ENCODE assay signal across 14 cellular contexts in the genomic region with DNA sequence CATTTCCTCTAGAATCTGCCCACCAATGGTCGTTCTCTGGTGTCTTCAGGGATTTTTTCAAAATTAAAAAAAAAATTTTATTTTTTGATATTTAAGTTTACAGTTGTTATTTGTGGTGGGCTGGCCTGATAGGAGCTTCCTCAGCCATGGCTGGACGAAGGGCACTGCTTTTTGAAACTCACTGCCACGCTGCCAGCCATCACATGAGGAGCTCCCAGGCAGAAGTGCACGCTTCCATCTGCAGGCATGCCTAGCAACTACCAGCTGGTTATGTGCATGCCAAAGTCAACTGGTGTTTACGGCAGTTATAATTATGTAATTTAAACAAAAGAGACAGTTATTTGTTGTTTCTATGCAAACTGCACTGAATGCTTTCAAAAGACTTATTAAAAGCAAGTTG.
DNase-seq lines count a peak whose midpoint lies in the region; ATAC-seq and TF ChIP-seq lines count a peak whose summit lies in the region.
"Had no signal": no experiment of that assay in that cellular context is flagged by ENCODE, and none has a peak within 500 bp of the region (broad histone marks: within the 10 kb centered on the region; RNA-seq: fewer than 3 reads in every experiment).

No MANE protein-coding gene starts in this region.

- intact Hi-C loops in activated CD8-positive, alpha-beta T cell treated with anti-CD3 and anti-CD28 coated beads for 36 hours (cut with micrococcal nuclease): no loop called here
- intact Hi-C loops in natural killer cell (cut with micrococcal nuclease): no loop called here

- peaks cover 87% of the 10 kb centered on the region for H3K4me1 Mint-ChIP-seq in activated CD8-positive, alpha-beta T cell treated with anti-CD3 and anti-CD28 coated beads for 36 hours (ENCODE audit: low read depth)
- H3K4me1 Mint-ChIP-seq in activated CD8-positive, alpha-beta T cell treated with anti-CD3 and anti-CD28 coated beads, Interleukin-2, amount 10 ng/mL, durations not matched to agents 7 days and 5 days (ENCODE audit: low read depth): peaks cover 82% of the 10 kb centered on the region
- H3K4me1 Mint-ChIP-seq in natural killer cell treated with Interleukin-12 subunit alpha and Interleukin-12 subunit beta and Interleukin-15 and Interleukin-18, amount 100 ng/mL, for 72 hours (ENCODE audit: low read depth in 2 of 2): peaks cover 46 to 66% of the 10 kb centered on the region in 2 donors
- peaks cover 57 to 59% of the 10 kb centered on the region in 2 donors for H3K4me1 Mint-ChIP-seq in natural killer cell
- peaks cover 89% of the 10 kb centered on the region for H3K4me1 Mint-ChIP-seq in activated naive CD8-positive, alpha-beta T cell (ENCODE audit: low read depth)

- peak overlapping the region; percentile 96 for H3K27ac Mint-ChIP-seq in activated CD8-positive, alpha-beta T cell treated with anti-CD3 and anti-CD28 coated beads for 36 hours
- no peak overlapping the region for H3K27ac Mint-ChIP-seq in activated CD8-positive, alpha-beta T cell treated with anti-CD3 and anti-CD28 coated beads, Interleukin-2, amount 10 ng/mL, durations not matched to agents 7 days and 5 days
- H3K27ac Mint-ChIP-seq in natural killer cell treated with Interleukin-12 subunit alpha and Interleukin-12 subunit beta and Interleukin-15 and Interleukin-18, amount 100 ng/mL, for 72 hours: peak overlapping the region; percentile 97 to 99
- H3K27ac Mint-ChIP-seq in natural killer cell: no peak overlapping the region
- peak overlapping the region; percentile 99 for H3K27ac Mint-ChIP-seq in activated naive CD8-positive, alpha-beta T cell

- DNase-seq in activated CD8-positive, alpha-beta T cell treated with anti-CD3 and anti-CD28 coated beads for 36 hours: no peak
- no peak for DNase-seq in activated CD8-positive, alpha-beta T cell treated with anti-CD3 and anti-CD28 coated beads, Interleukin-2, amount 10 ng/mL, durations not matched to agents 7 days and 5 days
- DNase-seq in natural killer cell treated with Interleukin-12 subunit alpha and Interleukin-12 subunit beta and Interleukin-15 and Interleukin-18, amount 100 ng/mL, for 72 hours (ENCODE audit: low spot score): no peak
- DNase-seq in natural killer cell (no peak), SIG-M5 treated with dmso at 0.1 percent for 504 hours (lab: John Stamatoyannopoulos, UW; ENCODE audit: unreplicated experiment) (no peak)
- DNase-seq: DMS79, GOT3, NCI-H187, NCI-H345, NCI-H524 treated with DMSO at 0.1 percent for 48 hours had no signal

- H3K36me3 Mint-ChIP-seq in activated CD8-positive, alpha-beta T cell treated with anti-CD3 and anti-CD28 coated beads for 36 hours (ENCODE audit: low read depth): peaks cover 37% of the 10 kb centered on the region
- peaks cover 36% of the 10 kb centered on the region for H3K36me3 Mint-ChIP-seq in activated CD8-positive, alpha-beta T cell treated with anti-CD3 and anti-CD28 coated beads, Interleukin-2, amount 10 ng/mL, durations not matched to agents 7 days and 5 days (ENCODE audit: low read depth)
- peaks cover 13% of the 10 kb centered on the region for H3K36me3 Mint-ChIP-seq in natural killer cell treated with Interleukin-12 subunit alpha and Interleukin-12 subunit beta and Interleukin-15 and Interleukin-18, amount 100 ng/mL, for 72 hours
- H3K36me3 Mint-ChIP-seq in natural killer cell: no peaks in the 10 kb centered on the region
- H3K36me3 Mint-ChIP-seq in activated naive CD8-positive, alpha-beta T cell: peaks cover 24% of the 10 kb centered on the region

- POLR2A ChIA-PET in activated CD8-positive, alpha-beta T cell treated with anti-CD3 and anti-CD28 coated beads for 36 hours (lab: Charles Lee): interaction anchor here (0.8 to 29.9 kb wide), 5 partner anchors 10 to 94 kb away, joined by 3 to 853 read pairs (median 4); partner anchors contain the start of gene IRF4
- POLR2A ChIA-PET in activated CD8-positive, alpha-beta T cell treated with anti-CD3 and anti-CD28 coated beads, Interleukin-2, amount 10 ng/mL, durations not matched to agents 7 days and 5 days (lab: Charles Lee): interaction anchor here (1.2 to 3.2 kb wide), 3 partner anchors 94 to 104 kb away, joined by 3 to 9 read pairs (median 8); partner anchors contain the start of gene IRF4

- peaks cover 10% of the 10 kb centered on the region for H3K9me3 Mint-ChIP-seq in activated CD8-positive, alpha-beta T cell treated with anti-CD3 and anti-CD28 coated beads for 36 hours
- H3K9me3 Mint-ChIP-seq in activated CD8-positive, alpha-beta T cell treated with anti-CD3 and anti-CD28 coated beads, Interleukin-2, amount 10 ng/mL, durations not matched to agents 7 days and 5 days (ENCODE audit: insufficient read depth): no peaks in the 10 kb centered on the region
- H3K9me3 Mint-ChIP-seq in natural killer cell treated with Interleukin-12 subunit alpha and Interleukin-12 subunit beta and Interleukin-15 and Interleukin-18, amount 100 ng/mL, for 72 hours: no peaks in the 10 kb centered on the region
- H3K9me3 Mint-ChIP-seq in natural killer cell: no peaks in the 10 kb centered on the region
- H3K9me3 Mint-ChIP-seq in activated naive CD8-positive, alpha-beta T cell (ENCODE audit: low read depth): no peaks in the 10 kb centered on the region

- peak overlapping the region; percentile 73 for H3K4me3 Mint-ChIP-seq in activated CD8-positive, alpha-beta T cell treated with anti-CD3 and anti-CD28 coated beads for 36 hours
- H3K4me3 Mint-ChIP-seq in activated CD8-positive, alpha-beta T cell treated with anti-CD3 and anti-CD28 coated beads, Interleukin-2, amount 10 ng/mL, durations not matched to agents 7 days and 5 days: no peak overlapping the region
- H3K4me3 Mint-ChIP-seq in natural killer cell treated with Interleukin-12 subunit alpha and Interleukin-12 subunit beta and Interleukin-15 and Interleukin-18, amount 100 ng/mL, for 72 hours: peak overlapping the region; percentile 58
- no peak overlapping the region for H3K4me3 Mint-ChIP-seq in natural killer cell
- peak overlapping the region; percentile 87 for H3K4me3 Mint-ChIP-seq in activated naive CD8-positive, alpha-beta T cell

- ATAC-seq in activated CD8-positive, alpha-beta T cell treated with anti-CD3 and anti-CD28 coated beads for 36 hours: no peak
- no peak for ATAC-seq in activated CD8-positive, alpha-beta T cell treated with anti-CD3 and anti-CD28 coated beads, Interleukin-2, amount 10 ng/mL, durations not matched to agents 7 days and 5 days
- ATAC-seq in natural killer cell treated with Interleukin-12 subunit alpha and Interleukin-12 subunit beta and Interleukin-15 and Interleukin-18, amount 100 ng/mL, for 72 hours: no peak
- no peak for ATAC-seq in natural killer cell
- no peak for ATAC-seq in GM21390 (IDR thresholded peaks at IDR 0.05; ENCODE audit: unreplicated experiment)
- ATAC-seq: HCT116, Panc1 had no signal

- no peak for TF ChIP-seq CTCF in activated CD8-positive, alpha-beta T cell treated with anti-CD3 and anti-CD28 coated beads for 36 hours (IDR thresholded peaks at IDR 0.05)
- no peak for TF ChIP-seq CTCF in natural killer cell (IDR thresholded peaks at IDR 0.05)

- CTCF ChIA-PET in activated CD8-positive, alpha-beta T cell treated with anti-CD3 and anti-CD28 coated beads for 36 hours (lab: Charles Lee): interaction anchor here (0.8 to 1.6 kb wide), 3 partner anchors 12 to 348 kb away, joined by 3 read pairs; no protein-coding TSS in a partner anchor
- CTCF ChIA-PET in activated CD8-positive, alpha-beta T cell treated with anti-CD3 and anti-CD28 coated beads, Interleukin-2, amount 10 ng/mL, durations not matched to agents 7 days and 5 days (lab: Charles Lee): interaction anchor here (0.6 to 1.2 kb wide), 4 partner anchors 14 to 105 kb away, joined by 3 to 4 read pairs (median 4); partner anchors contain the start of gene IRF4

- H3K27me3 Mint-ChIP-seq in activated CD8-positive, alpha-beta T cell treated with anti-CD3 and anti-CD28 coated beads for 36 hours: no peaks in the 10 kb centered on the region
- H3K27me3 Mint-ChIP-seq in activated CD8-positive, alpha-beta T cell treated with anti-CD3 and anti-CD28 coated beads, Interleukin-2, amount 10 ng/mL, durations not matched to agents 7 days and 5 days (ENCODE audit: low read depth): no peaks in the 10 kb centered on the region
- H3K27me3 Mint-ChIP-seq in natural killer cell treated with Interleukin-12 subunit alpha and Interleukin-12 subunit beta and Interleukin-15 and Interleukin-18, amount 100 ng/mL, for 72 hours: no peaks in the 10 kb centered on the region
- H3K27me3 Mint-ChIP-seq in natural killer cell (ENCODE audit: low read depth in 2 of 2): no peaks in the 10 kb centered on the region
- no peaks in the 10 kb centered on the region for H3K27me3 Mint-ChIP-seq in activated naive CD8-positive, alpha-beta T cell

Comparison
In these comparisons a context has a peak if more than half of its experiments do, and no peak if none do; other contexts are left out.
1. H3K27ac Mint-ChIP-seq: peak in activated CD8-positive, alpha-beta T cell treated with anti-CD3 and anti-CD28 coated beads for 36 hours (single experiment), natural killer cell treated with Interleukin-12 subunit alpha and Interleukin-12 subunit beta and Interleukin-15 and Interleukin-18, amount 100 ng/mL, for 72 hours (2 of 2) and activated naive CD8-positive, alpha-beta T cell (single experiment); none in activated CD8-positive, alpha-beta T cell treated with anti-CD3 and anti-CD28 coated beads, Interleukin-2, amount 10 ng/mL, durations not matched to agents 7 days and 5 days (single experiment) and natural killer cell (0 of 2).
2. H3K4me3 Mint-ChIP-seq: peak in activated CD8-positive, alpha-beta T cell treated with anti-CD3 and anti-CD28 coated beads for 36 hours (single experiment), natural killer cell treated with Interleukin-12 subunit alpha and Interleukin-12 subunit beta and Interleukin-15 and Interleukin-18, amount 100 ng/mL, for 72 hours (single experiment) and activated naive CD8-positive, alpha-beta T cell (single experiment); none in activated CD8-positive, alpha-beta T cell treated with anti-CD3 and anti-CD28 coated beads, Interleukin-2, amount 10 ng/mL, durations not matched to agents 7 days and 5 days (single experiment) and natural killer cell (single experiment).